In the genomic region with DNA sequence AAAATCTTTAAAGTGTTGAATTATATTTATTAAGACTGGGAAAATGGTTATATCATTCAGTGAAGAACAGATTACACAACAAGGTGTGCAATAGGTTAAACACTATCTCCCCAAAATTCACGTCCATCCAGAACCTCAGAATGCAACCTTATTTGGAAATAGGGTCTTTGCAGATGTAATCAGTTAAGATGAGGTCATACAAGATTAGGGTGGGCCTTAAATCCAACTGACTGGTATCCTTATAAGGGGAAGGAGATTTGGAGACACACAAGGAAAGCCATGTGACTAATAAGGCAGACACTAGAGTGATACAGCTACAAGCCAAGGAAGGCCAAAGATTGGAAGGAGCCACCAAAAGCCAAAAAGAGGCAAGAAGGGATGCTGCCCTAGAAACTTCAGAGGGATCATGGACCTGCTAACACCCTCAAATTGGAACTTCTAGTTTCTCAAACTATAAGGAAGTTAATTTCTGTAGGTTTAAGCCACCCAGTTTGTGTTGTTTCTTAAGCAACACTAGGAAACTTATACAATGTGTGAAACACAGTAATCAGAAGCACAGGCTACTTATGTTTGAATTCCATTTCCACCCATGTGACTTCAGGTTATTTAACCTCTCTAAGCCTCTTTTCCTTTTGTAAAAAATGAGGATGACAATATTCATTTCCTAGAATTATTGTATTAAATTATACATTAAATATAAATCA, we compare ENCODE assay signal across 12 cellular contexts. TPM values are rescaled to one million over a fixed set of nuclear protein-coding genes. Genes with fewer than 3 reads are reported as not detected.
DNase-seq lines count a peak whose midpoint lies in the region; ATAC-seq and TF ChIP-seq lines count a peak whose summit lies in the region.
"Had no signal": no experiment of that assay in that cellular context is flagged by ENCODE, and none has a peak within 500 bp of the region (broad histone marks: within the 10 kb centered on the region; RNA-seq: fewer than 3 reads in every experiment).

No MANE protein-coding gene starts in this region.

- WGBS in right lobe of liver (ENCODE audit: insufficient coverage, low coverage, low lambda C conversion rate, missing lambda C conversion rate), result 16% methylated on average over 1 of the region's 1 CpG
- 67 to 71% methylated on average over 1 of the region's 1 CpG for WGBS in lower leg skin, 2 donors

- CTCF ChIA-PET in activated CD8-positive, alpha-beta memory T cell treated with anti-CD3 and anti-CD28 coated beads, Interleukin-2, amount 10 ng/mL, durations not matched to agents 7 days and 5 days (lab: Charles Lee), result no interaction called here

- H3K27ac ChIP-seq in right lobe of liver (peak overlapping the region; percentile 23 to 60 (median 36)), WERI-Rb-1 (no peak overlapping the region)

- DNase-seq in activated CD8-positive, alpha-beta memory T cell treated with anti-CD3 and anti-CD28 coated beads, Interleukin-2, amount 10 ng/mL, durations not matched to agents 7 days and 5 days, result no peak
- no peak for DNase-seq in activated CD8-positive, alpha-beta memory T cell treated with anti-CD3 and anti-CD28 coated beads, Interleukin-2, amount 50 U/mL, for 4 hours
- DNase-seq in OCI-M1 (lab: John Stamatoyannopoulos, UW) (peak; percentile 35), right lobe of liver (no peak), type B pancreatic cell (ENCODE audit: extremely low spot score, unreplicated experiment) (no peak), lower leg skin (ENCODE audit: low spot score in 2 of 2) (no peak), WERI-Rb-1 (no peak), SIG-M5 (lab: John Stamatoyannopoulos, UW) (no peak)
- DNase-seq: adrenal gland; effector memory CD4-positive, alpha-beta T cell; NCI-H1048; NCI-H510A treated with DMSO at 0.1 percent for 48 hours had no signal

- H3K4me1 Mint-ChIP-seq in activated CD8-positive, alpha-beta memory T cell treated with anti-CD3 and anti-CD28 coated beads, Interleukin-2, amount 10 ng/mL, durations not matched to agents 7 days and 5 days, result peaks cover 14% of the 10 kb centered on the region
- peaks cover 12% of the 10 kb centered on the region for H3K4me1 Mint-ChIP-seq in type B pancreatic cell (ENCODE audit: unreplicated experiment)

- peak overlapping the region; percentile 57 for H3K27ac Mint-ChIP-seq in activated CD8-positive, alpha-beta memory T cell treated with anti-CD3 and anti-CD28 coated beads, Interleukin-2, amount 10 ng/mL, durations not matched to agents 7 days and 5 days
- peak overlapping the region; percentile 64 for H3K27ac Mint-ChIP-seq in type B pancreatic cell

- peaks cover 4% of the 10 kb centered on the region for H3K36me3 Mint-ChIP-seq in activated CD8-positive, alpha-beta memory T cell treated with anti-CD3 and anti-CD28 coated beads, Interleukin-2, amount 10 ng/mL, durations not matched to agents 7 days and 5 days
- peaks cover 3% of the 10 kb centered on the region for H3K36me3 Mint-ChIP-seq in type B pancreatic cell

- peaks cover 0 to 75% (median 28%) of the 10 kb centered on the region in 4 donors for H3K4me1 ChIP-seq in right lobe of liver

- H3K4me3 ChIP-seq in right lobe of liver (no peak overlapping the region), lower leg skin (ENCODE audit: low read depth, poor library complexity, severe bottlenecking) (no peak overlapping the region), WERI-Rb-1 (ENCODE audit: low read depth, low read length) (no peak overlapping the region)
- H3K4me3 ChIP-seq: adrenal gland had no signal

- intact Hi-C loops in right lobe of liver (cut with DNase I) (no loop called here), lower leg skin (cut with DNase I; ENCODE audit: low total_unique reads) (no loop called here)

- no peaks in the 10 kb centered on the region for H3K9me3 Mint-ChIP-seq in activated CD8-positive, alpha-beta memory T cell treated with anti-CD3 and anti-CD28 coated beads, Interleukin-2, amount 10 ng/mL, durations not matched to agents 7 days and 5 days (ENCODE audit: low read depth)
- H3K9me3 Mint-ChIP-seq in type B pancreatic cell, result no peaks in the 10 kb centered on the region

- no peaks in the 10 kb centered on the region for H3K9me3 ChIP-seq in right lobe of liver
- H3K9me3 ChIP-seq in WERI-Rb-1 (ENCODE audit: severe bottlenecking), result no peaks in the 10 kb centered on the region
- H3K9me3 ChIP-seq: adrenal gland had no signal

- TF ChIP-seq CTCF in right lobe of liver (IDR thresholded peaks at IDR 0.05) (no peak), type B pancreatic cell (conservative IDR thresholded peaks at IDR 0.05) (no peak), lower leg skin (IDR thresholded peaks at IDR 0.05) (no peak), WERI-Rb-1 (IDR thresholded peaks at IDR 0.05; ENCODE audit: low read depth, low read length) (no peak)

- no peak for ATAC-seq in activated CD8-positive, alpha-beta memory T cell treated with anti-CD3 and anti-CD28 coated beads, Interleukin-2, amount 10 ng/mL, durations not matched to agents 7 days and 5 days
- ATAC-seq in right lobe of liver, result no peak

- TF ChIP-seq POLR2A in right lobe of liver (IDR thresholded peaks at IDR 0.05), result no peak
- no peak for TF ChIP-seq POLR2A in lower leg skin (IDR thresholded peaks at IDR 0.05)

- H3K27me3 ChIP-seq in right lobe of liver (no peaks in the 10 kb centered on the region), WERI-Rb-1 (ENCODE audit: insufficient read depth, low read depth, severe bottlenecking) (no peaks in the 10 kb centered on the region)
- H3K27me3 ChIP-seq: adrenal gland had no signal

- no peaks in the 10 kb centered on the region for H3K27me3 Mint-ChIP-seq in activated CD8-positive, alpha-beta memory T cell treated with anti-CD3 and anti-CD28 coated beads, Interleukin-2, amount 10 ng/mL, durations not matched to agents 7 days and 5 days
- H3K27me3 Mint-ChIP-seq in type B pancreatic cell, result no peaks in the 10 kb centered on the region

- H3K36me3 ChIP-seq in right lobe of liver (no peaks in the 10 kb centered on the region), WERI-Rb-1 (peaks cover 4% of the 10 kb centered on the region)
- H3K36me3 ChIP-seq: adrenal gland had no signal

- no peak overlapping the region for H3K4me3 Mint-ChIP-seq in activated CD8-positive, alpha-beta memory T cell treated with anti-CD3 and anti-CD28 coated beads, Interleukin-2, amount 10 ng/mL, durations not matched to agents 7 days and 5 days
- no peak overlapping the region for H3K4me3 Mint-ChIP-seq in type B pancreatic cell

RNA-seq across cellular contexts. Expression of gene ILRUN, which starts 16.9 kb away (rescaled TPM):
- 10 to 100 TPM; 73.7 to 79.8 TPM for total RNA-seq in activated CD8-positive, alpha-beta memory T cell treated with anti-CD3 and anti-CD28 coated beads, Interleukin-2, amount 10 ng/mL, durations not matched to agents 7 days and 5 days
- total RNA-seq in right lobe of liver, result 10 to 100 TPM; 55.5 to 89.1 (median 67.1) TPM
- total RNA-seq in type B pancreatic cell (ENCODE audit: low replicate concordance), result 60.3 and 83.4 TPM in 2 replicates
- total RNA-seq in lower leg skin, result 10 to 100 TPM; 60.2 to 65.4 (median 62.9) TPM
